ENCODE assay signal across 18 cellular contexts in genomic region chr21:46443910-46444309, GRCh38. TPM values are rescaled to one million over a fixed set of nuclear protein-coding genes. Genes with fewer than 3 reads are reported as not detected.
DNase-seq lines count a peak whose midpoint lies in the region; ATAC-seq and TF ChIP-seq lines count a peak whose summit lies in the region.
"Had no signal": no experiment of that assay in that cellular context is flagged by ENCODE, and none has a peak within 500 bp of the region (broad histone marks: within the 10 kb centered on the region; RNA-seq: fewer than 3 reads in every experiment).

No MANE protein-coding gene starts in this region.

- peak overlapping the region; percentile 16; the same call in 1 of the 2 replicates for H3K27ac ChIP-seq in VCaP
- H3K27ac ChIP-seq: C4-2B, SJSA1 had no signal

- peak; percentile 69 to 86 for ATAC-seq in left cardiac atrium
- ATAC-seq in sciatic nerve = peak; percentile 41

- no peaks in the 10 kb centered on the region for H3K27me3 Mint-ChIP-seq in activated CD4-positive, alpha-beta memory T cell treated with anti-CD3 and anti-CD28 coated beads, Interleukin-2, amount 10 ng/mL, durations not matched to agents 7 days and 5 days
- no peaks in the 10 kb centered on the region for H3K27me3 Mint-ChIP-seq in activated CD4-positive, alpha-beta memory T cell treated with anti-CD3 and anti-CD28 coated beads for 36 hours
- H3K27me3 Mint-ChIP-seq: activated naive CD4-positive, alpha-beta T cell treated with anti-CD3 and anti-CD28 coated beads, Interleukin-2, amount 50 U/mL, for 24 hours had no signal

- intact Hi-C loops in activated CD4-positive, alpha-beta memory T cell treated with anti-CD3 and anti-CD28 coated beads for 36 hours (cut with micrococcal nuclease) = no loop called here
- intact Hi-C loops in left cardiac atrium (cut with DNase I) = no loop called here
- intact Hi-C loops in sciatic nerve (cut with DNase I) = no loop called here

- H3K36me3 Mint-ChIP-seq in activated CD4-positive, alpha-beta memory T cell treated with anti-CD3 and anti-CD28 coated beads, Interleukin-2, amount 10 ng/mL, durations not matched to agents 7 days and 5 days (ENCODE audit: low read depth) = peaks cover 70% of the 10 kb centered on the region
- H3K36me3 Mint-ChIP-seq in activated CD4-positive, alpha-beta memory T cell treated with anti-CD3 and anti-CD28 coated beads for 36 hours = peaks cover 46% of the 10 kb centered on the region

- peaks cover 4% of the 10 kb centered on the region for H3K4me1 Mint-ChIP-seq in activated CD4-positive, alpha-beta memory T cell treated with anti-CD3 and anti-CD28 coated beads, Interleukin-2, amount 10 ng/mL, durations not matched to agents 7 days and 5 days
- H3K4me1 Mint-ChIP-seq in activated CD4-positive, alpha-beta memory T cell treated with anti-CD3 and anti-CD28 coated beads for 36 hours (ENCODE audit: low read depth) = no peaks in the 10 kb centered on the region
- H3K4me1 Mint-ChIP-seq: activated naive CD4-positive, alpha-beta T cell treated with anti-CD3 and anti-CD28 coated beads, Interleukin-2, amount 50 U/mL, for 24 hours; mesothelial cell of epicardium had no signal

- peak overlapping the region; percentile 18 for H3K27ac Mint-ChIP-seq in activated CD4-positive, alpha-beta memory T cell treated with anti-CD3 and anti-CD28 coated beads, Interleukin-2, amount 10 ng/mL, durations not matched to agents 7 days and 5 days
- H3K27ac Mint-ChIP-seq in activated CD4-positive, alpha-beta memory T cell treated with anti-CD3 and anti-CD28 coated beads for 36 hours = no peak overlapping the region
- H3K27ac Mint-ChIP-seq: mesothelial cell of epicardium had no signal

- POLR2A ChIA-PET in activated CD4-positive, alpha-beta memory T cell treated with anti-CD3 and anti-CD28 coated beads, Interleukin-2, amount 10 ng/mL, durations not matched to agents 7 days and 5 days (lab: Charles Lee) = interaction anchor here (1.4 kb wide), 1 partner anchor 14 kb away, joined by 5 read pairs; no protein-coding TSS in a partner anchor
- POLR2A ChIA-PET in activated CD4-positive, alpha-beta memory T cell treated with anti-CD3 and anti-CD28 coated beads for 36 hours (lab: Charles Lee) = no interaction called here

- peaks cover 7% of the 10 kb centered on the region for H3K9me3 Mint-ChIP-seq in activated CD4-positive, alpha-beta memory T cell treated with anti-CD3 and anti-CD28 coated beads, Interleukin-2, amount 10 ng/mL, durations not matched to agents 7 days and 5 days
- peaks cover 8% of the 10 kb centered on the region for H3K9me3 Mint-ChIP-seq in activated CD4-positive, alpha-beta memory T cell treated with anti-CD3 and anti-CD28 coated beads for 36 hours

- CTCF ChIA-PET in activated CD4-positive, alpha-beta memory T cell treated with anti-CD3 and anti-CD28 coated beads, Interleukin-2, amount 10 ng/mL, durations not matched to agents 7 days and 5 days (lab: Charles Lee) = no interaction called here
- CTCF ChIA-PET in activated CD4-positive, alpha-beta memory T cell treated with anti-CD3 and anti-CD28 coated beads for 36 hours (lab: Charles Lee) = no interaction called here

- H3K4me3 Mint-ChIP-seq in activated CD4-positive, alpha-beta memory T cell treated with anti-CD3 and anti-CD28 coated beads, Interleukin-2, amount 10 ng/mL, durations not matched to agents 7 days and 5 days = no peak overlapping the region
- H3K4me3 Mint-ChIP-seq in activated CD4-positive, alpha-beta memory T cell treated with anti-CD3 and anti-CD28 coated beads for 36 hours = no peak overlapping the region
- H3K4me3 Mint-ChIP-seq: activated naive CD4-positive, alpha-beta T cell treated with anti-CD3 and anti-CD28 coated beads, Interleukin-2, amount 50 U/mL, for 24 hours; mesothelial cell of epicardium had no signal

- no peak for TF ChIP-seq CTCF in VCaP (conservative IDR thresholded peaks at IDR 0.05)

- no peak for DNase-seq in activated CD4-positive, alpha-beta memory T cell treated with anti-CD3 and anti-CD28 coated beads, Interleukin-2, amount 10 ng/mL, durations not matched to agents 7 days and 5 days
- DNase-seq in activated CD4-positive, alpha-beta memory T cell treated with anti-CD3 and anti-CD28 coated beads for 36 hours = no peak
- DNase-seq in left cardiac atrium = no peak
- no peak for DNase-seq in sciatic nerve (ENCODE audit: low spot score)
- no peak for DNase-seq in Ammon's horn (ENCODE audit: low spot score)
- DNase-seq in NCI-H526 (lab: John Stamatoyannopoulos, UW) = no peak
- DNase-seq in SKM-1 treated with dmso at 0.1 percent for 144 hours (lab: John Stamatoyannopoulos, UW; ENCODE audit: unreplicated experiment) = no peak
- DNase-seq: activated CD4-positive, CD25-positive, alpha-beta regulatory T cell treated with anti-CD3 and anti-CD28 coated beads, Interleukin-2, amount 50 U/mL, for 72 hours; effector CD8-positive, alpha-beta T cell; hippocampal formation; kidney; NCI-H1930; T-helper 9 cell had no signal

RNA-seq across cellular contexts. Expression of gene DIP2A, which starts 14.8 kb away (rescaled TPM):
- total RNA-seq in activated CD4-positive, alpha-beta memory T cell treated with anti-CD3 and anti-CD28 coated beads, Interleukin-2, amount 10 ng/mL, durations not matched to agents 7 days and 5 days = 10 to 100 TPM; 52.9 to 53.2 TPM
- 10 to 100 TPM; 32.0 to 35.3 TPM for total RNA-seq in activated CD4-positive, alpha-beta memory T cell treated with anti-CD3 and anti-CD28 coated beads for 36 hours
- 10 to 100 TPM; 27.2 to 33.0 TPM for total RNA-seq in left cardiac atrium
- 73.7 TPM for total RNA-seq in sciatic nerve
